Comparison of ENCODE assay signal across 15 cellular contexts in the genomic region with DNA sequence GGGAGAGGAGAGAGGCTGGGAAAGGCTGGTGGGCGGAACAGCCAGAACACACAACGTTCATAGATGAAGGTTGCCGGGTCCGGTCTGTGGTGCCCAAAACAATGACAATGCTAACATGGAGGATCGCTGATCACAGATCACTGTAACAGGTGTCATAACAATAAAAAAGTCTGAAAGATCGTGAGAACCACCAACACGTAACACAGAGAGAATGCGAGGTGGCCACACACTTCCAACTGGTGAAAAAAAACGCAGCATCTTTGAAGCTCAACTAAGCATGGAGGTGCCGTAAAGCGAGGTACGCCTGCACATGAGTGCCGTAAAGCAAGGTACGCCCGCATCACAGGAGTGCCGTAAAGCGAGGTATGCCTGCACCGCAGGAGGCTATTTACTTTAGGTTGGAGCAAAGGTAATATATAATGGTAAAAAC. TPM values are rescaled to one million over a fixed set of nuclear protein-coding genes. Genes with fewer than 3 reads are reported as not detected.
DNase-seq lines count a peak whose midpoint lies in the region; ATAC-seq, FAIRE-seq and TF ChIP-seq lines count a peak whose summit lies in the region.
"Had no signal": no experiment of that assay in that cellular context is flagged by ENCODE, and none has a peak within 500 bp of the region (broad histone marks: within the 10 kb centered on the region; RNA-seq: fewer than 3 reads in every experiment).

No MANE protein-coding gene starts in this region.

- no peaks in the 10 kb centered on the region for H3K9me3 ChIP-seq in GM12878 (replicated peaks; ENCODE audit: control insufficient read depth, insufficient read depth, low read length)
- H3K9me3 ChIP-seq: SK-N-SH had no signal

- no peak overlapping the region for H3K9ac ChIP-seq in GM12878 (ENCODE audit: control insufficient read depth, insufficient read depth, low read length)
- H3K9ac ChIP-seq: SK-N-SH had no signal

- BruUV-seq in GM12878 (replicated peaks; lab: Mats Ljungman, UMichigan), result no TSS peak

- intact Hi-C loops in GM12878 (cut with micrococcal nuclease; ENCODE audit: unreplicated experiment), result no loop called here

- no peak overlapping the region for H3K27ac ChIP-seq in GM12878 (ENCODE audit: control insufficient read depth, insufficient read depth)
- H3K27ac ChIP-seq: HL-60 had no signal

- SMC1A ChIA-PET in GM12878 (lab: Charles Lee; ENCODE audit: uncharacterized antibody, unreplicated experiment), result interaction anchor here (1.5 to 1.9 kb wide), 2 partner anchors 14 to 26 kb away, joined by 3 to 5 read pairs; no protein-coding TSS in a partner anchor

- POLR2A ChIA-PET in GM12878 (lab: Charles Lee), result no interaction called here

- peak overlapping the region; percentile 3; the same call in 1 of the 2 replicates for H2AFZ ChIP-seq in GM12878 (ENCODE audit: control insufficient read depth, low read depth, low read length)

- FAIRE-seq in GM12878 (lab: Jason Lieb, UNC), result peak; percentile 76

- H4K20me1 ChIP-seq in GM12878 (ENCODE audit: control insufficient read depth, insufficient read depth), result no peaks in the 10 kb centered on the region

- DNase-seq in DMS153 treated with DMSO at 0.1 percent for 48 hours (lab: John Stamatoyannopoulos, UW; ENCODE audit: unreplicated experiment) (peak; percentile 61), NCI-H187 (lab: John Stamatoyannopoulos, UW) (peak; percentile 33 to 56), GM12878 (ENCODE audit: low read depth, low spot score) (no peak), NAMALWA (ENCODE audit: low spot score) (no peak)
- no peak for DNase-seq in T-helper 2 cell treated with Interferon-gamma antibody and Interleukin-4, amounts not matched to agents 5 μg/mL and 100 μg/mL, for 36 hours (ENCODE audit: low spot score)
- DNase-seq: DMS79; glutamatergic neuron; HFFc6; NCI-H2081 treated with DMSO at 0.1 percent for 48 hours; SK-N-SH; stimulated activated naive CD8-positive, alpha-beta T cell treated with anti-CD3 and anti-CD28 coated beads, Interleukin-15, Interleukin-2, amounts not matched to agents 100 U/mL and 50 U/mL, for 24 hours had no signal

- H3K36me3 Mint-ChIP-seq in nephron (ENCODE audit: low read depth), result peaks cover 3% of the 10 kb centered on the region
- H3K36me3 Mint-ChIP-seq in T-helper 2 cell treated with Interferon-gamma antibody and Interleukin-4, amounts not matched to agents 5 μg/mL and 100 μg/mL, for 36 hours (ENCODE audit: low read depth), result no peaks in the 10 kb centered on the region

- no peak for TF ChIP-seq EP300 in GM12878 (IDR thresholded peaks at IDR 0.05; ENCODE audit: borderline replicate concordance in 1 of 2, control insufficient read depth in 1 of 2, low read depth in 2 of 2, low read length in 2 of 2)

- no peak for ATAC-seq in GM12878
- ATAC-seq in HG03565 (IDR thresholded peaks at IDR 0.05; ENCODE audit: unreplicated experiment), result no peak
- no peak for ATAC-seq in GM19455 (IDR thresholded peaks at IDR 0.05; ENCODE audit: unreplicated experiment)
- ATAC-seq: stimulated activated naive CD8-positive, alpha-beta T cell treated with anti-CD3 and anti-CD28 coated beads, Interleukin-15, Interleukin-2, amounts not matched to agents 100 U/mL and 50 U/mL, for 24 hours had no signal

- RAD21 ChIA-PET in GM12878 (lab: Charles Lee; ENCODE audit: unreplicated experiment), result no interaction called here

- H3K27me3 Mint-ChIP-seq in nephron (ENCODE audit: low read depth), result no peaks in the 10 kb centered on the region
- no peaks in the 10 kb centered on the region for H3K27me3 Mint-ChIP-seq in T-helper 2 cell treated with Interferon-gamma antibody and Interleukin-4, amounts not matched to agents 5 μg/mL and 100 μg/mL, for 36 hours (ENCODE audit: low read depth)

- 58% methylated on average over 18 of the region's 18 CpGs for WGBS in GM12878 (ENCODE audit: insufficient coverage, insufficient replicate concordance, low lambda C conversion rate, missing lambda C conversion rate)

- H3K79me2 ChIP-seq in GM12878 (ENCODE audit: control insufficient read depth, insufficient read depth, low read length), result peaks cover 1% of the 10 kb centered on the region

- peak overlapping the region in 2 of 3 experiments; percentile 10 to 93 for H3K27ac Mint-ChIP-seq in nephron
- H3K27ac Mint-ChIP-seq in T-helper 2 cell treated with Interferon-gamma antibody and Interleukin-4, amounts not matched to agents 5 μg/mL and 100 μg/mL, for 36 hours, result no peak overlapping the region
- H3K27ac Mint-ChIP-seq: HFFc6 had no signal

- H3K4me1 Mint-ChIP-seq in nephron, result peaks cover 52% of the 10 kb centered on the region
- H3K4me1 Mint-ChIP-seq in T-helper 2 cell treated with Interferon-gamma antibody and Interleukin-4, amounts not matched to agents 5 μg/mL and 100 μg/mL, for 36 hours (ENCODE audit: low read depth), result no peaks in the 10 kb centered on the region

- in situ Hi-C loops in GM12878 (cut with MboI), result no loop called here

- TF ChIP-seq POLR2A in GM12878 (IDR thresholded peaks at IDR 0.05; ENCODE audit: low read depth, low read length), result no peak

- CTCF ChIA-PET in GM12878 (lab: Yijun Ruan, JAX), result interaction anchor here (1.5 to 1.9 kb wide), 2 partner anchors 12 to 15 kb away, joined by 3 to 7 read pairs; no protein-coding TSS in a partner anchor

- H3K4me3 Mint-ChIP-seq in nephron, result no peak overlapping the region
- no peak overlapping the region for H3K4me3 Mint-ChIP-seq in T-helper 2 cell treated with Interferon-gamma antibody and Interleukin-4, amounts not matched to agents 5 μg/mL and 100 μg/mL, for 36 hours
- H3K4me3 Mint-ChIP-seq: HFFc6 had no signal

- no peaks in the 10 kb centered on the region for H3K27me3 ChIP-seq in GM12878 (replicated peaks in 1 of 2; ENCODE audit: control insufficient read depth in 2 of 2, insufficient read depth in 2 of 2, low read length in 1 of 2)

- no peaks in the 10 kb centered on the region; a peak in 1 of 4 replicates for H3K36me3 ChIP-seq in GM12878 (ENCODE audit: control insufficient read depth in 2 of 2, insufficient read depth in 2 of 2, low read length in 1 of 2)

- H3K4me1 ChIP-seq in GM12878 (ENCODE audit: control insufficient read depth, insufficient read depth, low read length), result no peaks in the 10 kb centered on the region

- TF ChIP-seq RAD21 in GM12878 (IDR thresholded peaks at IDR 0.05; ENCODE audit: insufficient read depth, low read depth, low read length), result no peak

- H3K4me3 ChIP-seq in GM12878, result no peak overlapping the region

- no peak for TF ChIP-seq CTCF in GM12878 (IDR thresholded peaks at IDR 0.05 in 2 of 3, conservative IDR thresholded peaks at IDR 0.05 in 1 of 3; ENCODE audit: control insufficient read depth in 2 of 3, extremely low read depth in 1 of 3, insufficient read depth in 1 of 3, low read depth in 3 of 3, low read length in 3 of 3)
- no peak for TF ChIP-seq CTCF in nephron (IDR thresholded peaks at IDR 0.05; ENCODE audit: unreplicated experiment in 3 of 3)

- H3K4me2 ChIP-seq in GM12878 (ENCODE audit: control insufficient read depth, insufficient read depth), result no peak overlapping the region
- H3K4me2 ChIP-seq: SK-N-SH had no signal

- no peaks in the 10 kb centered on the region for H3K9me3 Mint-ChIP-seq in nephron
- no peaks in the 10 kb centered on the region for H3K9me3 Mint-ChIP-seq in T-helper 2 cell treated with Interferon-gamma antibody and Interleukin-4, amounts not matched to agents 5 μg/mL and 100 μg/mL, for 36 hours
- H3K9me3 Mint-ChIP-seq: HFFc6 had no signal

TF ChIP-seq in GM12878, 131 proteins besides CTCF, POLR2A, EP300 and RAD21 (continues in another document):
- TF ChIP-seq RFX5 (IDR thresholded peaks at IDR 0.05; ENCODE audit: low read depth, low read length) (no peak), RBBP5 (conservative IDR thresholded peaks at IDR 0.05) (no peak), KDM1A (IDR thresholded peaks at IDR 0.05; ENCODE audit: borderline replicate concordance) (no peak), SMC3 (IDR thresholded peaks at IDR 0.05; ENCODE audit: borderline replicate concordance, low read length) (no peak)
- TF ChIP-seq, protein P1, sequence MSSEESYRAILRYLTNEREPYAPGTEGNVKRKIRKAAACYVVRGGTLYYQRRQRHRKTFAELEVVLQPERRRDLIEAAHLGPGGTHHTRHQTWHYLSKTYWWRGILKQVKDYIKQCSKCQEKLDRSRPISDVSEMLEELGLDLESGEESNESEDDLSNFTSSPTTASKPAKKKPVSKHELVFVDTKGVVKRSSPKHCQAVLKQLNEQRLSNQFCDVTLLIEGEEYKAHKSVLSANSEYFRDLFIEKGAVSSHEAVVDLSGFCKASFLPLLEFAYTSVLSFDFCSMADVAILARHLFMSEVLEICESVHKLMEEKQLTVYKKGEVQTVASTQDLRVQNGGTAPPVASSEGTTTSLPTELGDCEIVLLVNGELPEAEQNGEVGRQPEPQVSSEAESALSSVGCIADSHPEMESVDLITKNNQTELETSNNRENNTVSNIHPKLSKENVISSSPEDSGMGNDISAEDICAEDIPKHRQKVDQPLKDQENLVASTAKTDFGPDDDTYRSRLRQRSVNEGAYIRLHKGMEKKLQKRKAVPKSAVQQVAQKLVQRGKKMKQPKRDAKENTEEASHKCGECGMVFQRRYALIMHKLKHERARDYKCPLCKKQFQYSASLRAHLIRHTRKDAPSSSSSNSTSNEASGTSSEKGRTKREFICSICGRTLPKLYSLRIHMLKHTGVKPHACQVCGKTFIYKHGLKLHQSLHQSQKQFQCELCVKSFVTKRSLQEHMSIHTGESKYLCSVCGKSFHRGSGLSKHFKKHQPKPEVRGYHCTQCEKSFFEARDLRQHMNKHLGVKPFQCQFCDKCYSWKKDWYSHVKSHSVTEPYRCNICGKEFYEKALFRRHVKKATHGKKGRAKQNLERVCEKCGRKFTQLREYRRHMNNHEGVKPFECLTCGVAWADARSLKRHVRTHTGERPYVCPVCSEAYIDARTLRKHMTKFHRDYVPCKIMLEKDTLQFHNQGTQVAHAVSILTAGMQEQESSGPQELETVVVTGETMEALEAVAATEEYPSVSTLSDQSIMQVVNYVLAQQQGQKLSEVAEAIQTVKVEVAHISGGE (CRISPR knock-in tag; IDR thresholded peaks at IDR 0.05), result no peak

RNA-seq across cellular contexts. Expression of gene ABR, which starts 42.3 kb away (rescaled TPM):
- total RNA-seq in GM12878 (2013; cell fraction: nucleolus; rRNA removed), result 192 and 258 TPM in 2 replicates
- 35.6 and 49.4 TPM in 2 replicates for total RNA-seq in GM12878 (2014; rRNA removed)
- 20.8 and 24.4 TPM in 2 replicates for total RNA-seq in GM12878 (2014; rRNA removed; fragmentation: Illumina TruSeq; extraction: Trizol)
- total RNA-seq in GM12878 (2021), result 101 and 112 TPM in 2 replicates
- 36.8 TPM for polyA plus RNA-seq in GM12878 (2011; ENCODE audit: low read depth)
- 17.6 and 41.4 TPM in 2 replicates for polyA plus RNA-seq in GM12878 (2011; rRNA removed)
- polyA plus RNA-seq in GM12878 (2011; cell fraction: cytosol; rRNA removed), result 34.7 and 44.4 TPM in 2 replicates
- 238 and 247 TPM in 2 replicates for polyA plus RNA-seq in GM12878 (2011; cell fraction: nucleus; rRNA removed)
- 50.4 and 62.8 TPM in 2 replicates for polyA plus RNA-seq in GM12878 (2012)
- polyA plus RNA-seq in GM12878 (2014; fragmentation: Illumina TruSeq; extraction: Trizol), result 39.5 and 40.5 TPM in 2 replicates
- polyA plus RNA-seq in GM12878 (2014; fragmentation: Nextera tagmentation; extraction: Ambion mirVana), result 1 to 10 TPM; 1.4 to 2.5 TPM
- polyA plus RNA-seq in GM12878 (2014; rRNA removed), result 38.6 and 53.1 TPM in 2 replicates
- polyA plus RNA-seq in GM12878 (2016; fragmentation: Nextera tagmentation; extraction: Ambion mirVana), result 10 to 100 TPM; 16.5 to 21.4 TPM
- polyA minus RNA-seq in GM12878 (2011; rRNA and poly(A)+ RNA removed), result 41.5 and 66.5 TPM in 2 replicates
- 31.5 and 37.0 TPM in 2 replicates for polyA minus RNA-seq in GM12878 (2011; cell fraction: cytosol; rRNA and poly(A)+ RNA removed)
- 61.5 and 95.8 TPM in 2 replicates for polyA minus RNA-seq in GM12878 (2011; cell fraction: nucleus; rRNA and poly(A)+ RNA removed)

Comparison
In these comparisons a context has a peak if more than half of its experiments do, and no peak if none do; other contexts are left out.
1. DNase-seq: peak in DMS153 treated with DMSO at 0.1 percent for 48 hours (single experiment) and NCI-H187 (2 of 2); none in GM12878 (single experiment), NAMALWA (single experiment) and T-helper 2 cell treated with Interferon-gamma antibody and Interleukin-4, amounts not matched to agents 5 μg/mL and 100 μg/mL, for 36 hours (single experiment).